ENCODE assay signal across 8 cellular contexts in genomic region chr19:43699506-43700367, GRCh38. TPM values are rescaled to one million over a fixed set of nuclear protein-coding genes. Genes with fewer than 3 reads are reported as not detected.
DNase-seq lines count a peak whose midpoint lies in the region; ATAC-seq and TF ChIP-seq lines count a peak whose summit lies in the region.

No MANE protein-coding gene starts in this region.

- no peaks in the 10 kb centered on the region for H3K27me3 ChIP-seq in right atrium auricular region

- peaks cover 0 to 8% of the 10 kb centered on the region in 2 donors for H3K9me3 ChIP-seq in right atrium auricular region

- H3K4me1 Mint-ChIP-seq in activated T-cell treated with anti-CD3 and anti-CD28 coated beads, Interleukin-2, amount 50 U/mL, for 4 hours (ENCODE audit: low read depth): peaks cover 20% of the 10 kb centered on the region

- peak overlapping the region; percentile 67 to 74 for H3K27ac ChIP-seq in right atrium auricular region

- peaks cover 17% of the 10 kb centered on the region for H3K27me3 Mint-ChIP-seq in activated T-cell treated with anti-CD3 and anti-CD28 coated beads, Interleukin-2, amount 50 U/mL, for 4 hours (ENCODE audit: low read depth)

- peak in 1 of 2 donors; percentile 22 for TF ChIP-seq CTCF in right atrium auricular region (IDR thresholded peaks at IDR 0.05)

- peak overlapping the region; percentile 80 for H3K4me3 Mint-ChIP-seq in activated T-cell treated with anti-CD3 and anti-CD28 coated beads, Interleukin-2, amount 50 U/mL, for 4 hours

- H3K36me3 ChIP-seq in right atrium auricular region: no peaks in the 10 kb centered on the region

- H3K4me3 ChIP-seq in right atrium auricular region: peak overlapping the region in 1 of 2 donors; percentile 45

- ATAC-seq in activated T-cell treated with anti-CD3 and anti-CD28 coated beads, Interleukin-2, amount 50 U/mL, for 4 hours: peak in 1 of 2 donors; percentile 6
- ATAC-seq in GM19463 (IDR thresholded peaks at IDR 0.05; ENCODE audit: unreplicated experiment) (no peak), HG03280 (IDR thresholded peaks at IDR 0.05; ENCODE audit: unreplicated experiment) (no peak)

- DNase-seq in NCI-H1417 (lab: John Stamatoyannopoulos, UW) (peak in 2 of 3 experiments; percentile 13 to 16), NCI-H1417 treated with DMSO at 0.1 percent for 48 hours (lab: John Stamatoyannopoulos, UW) (no peak), right atrium auricular region (ENCODE audit: low spot score) (no peak), retina (peak; percentile 62), T-helper 9 cell (no peak)
- no peak for DNase-seq in activated T-cell treated with anti-CD3 and anti-CD28 coated beads, Interleukin-2, amount 50 U/mL, for 4 hours

- H3K36me3 Mint-ChIP-seq in activated T-cell treated with anti-CD3 and anti-CD28 coated beads, Interleukin-2, amount 50 U/mL, for 4 hours (ENCODE audit: insufficient read depth): no peaks in the 10 kb centered on the region

- H3K4me1 ChIP-seq in right atrium auricular region: peaks cover 0 to 14% of the 10 kb centered on the region in 2 donors

- H3K9me3 Mint-ChIP-seq in activated T-cell treated with anti-CD3 and anti-CD28 coated beads, Interleukin-2, amount 50 U/mL, for 4 hours: peaks cover 3% of the 10 kb centered on the region

RNA-seq across cellular contexts. Expression of gene IRGC, which starts 16.1 kb away (rescaled TPM):
- not detected for total RNA-seq in activated T-cell treated with anti-CD3 and anti-CD28 coated beads, Interleukin-2, amount 50 U/mL, for 4 hours
- not detected for total RNA-seq in right atrium auricular region

RNA-seq across cellular contexts. Expression of gene PLAUR, which starts 29.8 kb away (rescaled TPM):
- 1 to 10 TPM; 3.3 to 5.2 (median 4.7) TPM for total RNA-seq in activated T-cell treated with anti-CD3 and anti-CD28 coated beads, Interleukin-2, amount 50 U/mL, for 4 hours
- total RNA-seq in right atrium auricular region: 10 to 100 TPM; 12.9 to 18.4 TPM

RNA-seq across cellular contexts. Expression of gene SMG9, which starts 55.0 kb away (rescaled TPM):
- total RNA-seq in activated T-cell treated with anti-CD3 and anti-CD28 coated beads, Interleukin-2, amount 50 U/mL, for 4 hours: 100 to 1,000 TPM; 102 to 114 (median 109) TPM
- 10 to 100 TPM in 1 of 2 donors, 1 to 10 TPM in 1; 8.0 to 11.0 TPM for total RNA-seq in right atrium auricular region

Comparison
In these comparisons a context has a peak if more than half of its experiments do, and no peak if none do; other contexts are left out.
1. DNase-seq: peak in NCI-H1417 (2 of 3) and retina (single experiment); none in NCI-H1417 treated with DMSO at 0.1 percent for 48 hours (single experiment), activated T-cell treated with anti-CD3 and anti-CD28 coated beads, Interleukin-2, amount 50 U/mL, for 4 hours (single experiment), right atrium auricular region (single experiment) and T-helper 9 cell (single experiment).
2. RNA of gene SMG9, which starts 55.0 kb away (total RNA-seq): 102 to 114 TPM in activated T-cell treated with anti-CD3 and anti-CD28 coated beads, Interleukin-2, amount 50 U/mL, for 4 hours; 8.0 to 11.0 TPM in right atrium auricular region; every median in the first group is over 4 times any median in the second.